ENCODE assay signal across 36 cellular contexts in the genomic region with DNA sequence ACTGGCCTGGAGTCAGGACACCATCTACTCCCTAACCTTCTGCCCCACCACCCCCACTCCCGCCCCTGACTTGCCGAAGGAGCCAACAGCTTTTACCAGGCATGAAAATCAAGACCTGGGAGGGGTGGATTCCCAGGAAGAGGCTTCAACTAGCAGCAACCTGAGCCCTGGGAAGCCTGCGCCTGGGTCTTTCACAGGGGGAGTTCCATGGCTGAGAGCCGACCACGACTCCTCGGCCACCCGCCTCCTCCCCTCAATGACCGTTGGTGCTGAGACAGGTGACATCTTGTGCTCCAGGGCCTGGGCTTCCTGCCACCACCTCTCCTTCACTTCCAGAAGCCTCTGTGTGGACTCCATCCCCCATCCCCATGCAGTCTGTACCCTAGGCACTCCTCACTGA. TPM values are rescaled to one million over a fixed set of nuclear protein-coding genes. Genes with fewer than 3 reads are reported as not detected.
"Had no signal": no experiment of that assay in that cellular context is flagged by ENCODE, and none has a peak within 500 bp of the region (broad histone marks: within the 10 kb centered on the region; RNA-seq: fewer than 3 reads in every experiment).

No MANE protein-coding gene starts in this region.

- H3K4me3 ChIP-seq: ascending aorta, breast epithelium, cardiac muscle cell, colonic mucosa, esophagus squamous epithelium, gastroesophageal sphincter, heart right ventricle had no signal

- H3K27me3 Mint-ChIP-seq: activated CD4-positive, alpha-beta memory T cell treated with anti-CD3 and anti-CD28 coated beads, Interleukin-2, amount 10 ng/mL, durations not matched to agents 7 days and 5 days; activated CD4-positive, alpha-beta T cell treated with anti-CD3 and anti-CD28 coated beads, Interleukin-2, amount 10 ng/mL, durations not matched to agents 7 days and 5 days; activated naive CD8-positive, alpha-beta T cell treated with anti-CD3 and anti-CD28 coated beads, Interleukin-2, amount 10 ng/mL, durations not matched to agents 7 days and 5 days; activated T-cell treated with anti-CD3 and anti-CD28 coated beads, Interleukin-2, amount 50 U/mL, for 24 hours had no signal

- H3K36me3 ChIP-seq: ascending aorta, breast epithelium, cardiac muscle cell, colonic mucosa, esophagus squamous epithelium, gastroesophageal sphincter, heart right ventricle had no signal

- H3K27ac Mint-ChIP-seq: activated CD4-positive, alpha-beta memory T cell treated with anti-CD3 and anti-CD28 coated beads, Interleukin-2, amount 10 ng/mL, durations not matched to agents 7 days and 5 days; activated CD4-positive, alpha-beta T cell treated with anti-CD3 and anti-CD28 coated beads, Interleukin-2, amount 10 ng/mL, durations not matched to agents 7 days and 5 days; activated naive CD4-positive, alpha-beta T cell treated with anti-CD3 and anti-CD28 coated beads, Interleukin-2, amount 10 ng/mL, durations not matched to agents 7 days and 5 days; activated naive CD4-positive, alpha-beta T cell treated with anti-CD3 and anti-CD28 coated beads, Interleukin-2, amount 50 U/mL, for 72 hours; activated naive CD8-positive, alpha-beta T cell treated with anti-CD3 and anti-CD28 coated beads, Interleukin-2, amount 10 ng/mL, durations not matched to agents 7 days and 5 days; activated T-cell treated with anti-CD3 and anti-CD28 coated beads, Interleukin-2, amount 50 U/mL, for 24 hours; activated T-cell treated with anti-CD3 and anti-CD28 coated beads, Interleukin-2, amount 50 U/mL, for 72 hours; brain; T-helper 17 cell; T-helper 2 cell treated with Interferon-gamma antibody and Interleukin-4, amounts not matched to agents 5 μg/mL and 100 μg/mL, for 36 hours had no signal

- H3K4me1 ChIP-seq: ascending aorta, breast epithelium, colonic mucosa, esophagus squamous epithelium, heart right ventricle had no signal

- H3K27me3 ChIP-seq: ascending aorta, colonic mucosa had no signal

- DNase-seq: activated CD4-positive, alpha-beta memory T cell treated with anti-CD3 and anti-CD28 coated beads, Interleukin-2, amount 10 ng/mL, durations not matched to agents 7 days and 5 days; activated CD4-positive, alpha-beta T cell treated with anti-CD3 and anti-CD28 coated beads for 4 hours; activated CD4-positive, alpha-beta T cell treated with anti-CD3 and anti-CD28 coated beads, Interleukin-2, amount 10 ng/mL, durations not matched to agents 7 days and 5 days; activated CD4-positive, alpha-beta T cell treated with anti-CD3 and anti-CD28 coated beads, Interleukin-2, amount 50 U/mL, for 4 hours; activated CD4-positive, CD25-positive, alpha-beta regulatory T cell; activated CD4-positive, CD25-positive, alpha-beta regulatory T cell treated with anti-CD3 and anti-CD28 coated beads, Interleukin-2, amount 50 U/mL, for 72 hours; activated CD8-positive, alpha-beta memory T cell treated with anti-CD3 and anti-CD28 coated beads, Interleukin-2, amount 50 U/mL, for 48 hours; activated gamma-delta T cell; activated naive CD4-positive, alpha-beta T cell; activated naive CD4-positive, alpha-beta T cell treated with anti-CD3 and anti-CD28 coated beads, Interleukin-2, amount 10 ng/mL, durations not matched to agents 7 days and 5 days; activated naive CD8-positive, alpha-beta T cell treated with anti-CD3 and anti-CD28 coated beads, Interleukin-2, amount 10 ng/mL, durations not matched to agents 7 days and 5 days; activated T-cell treated with anti-CD3 and anti-CD28 coated beads for 4 hours; activated T-cell treated with anti-CD3 and anti-CD28 coated beads, Interleukin-2, amount 50 U/mL, for 24 hours; activated T-cell treated with anti-CD3 and anti-CD28 coated beads, Interleukin-2, amount 50 U/mL, for 72 hours; central memory CD4-positive, alpha-beta T cell; cerebellar nuclear complex; colonic mucosa; effector CD8-positive, alpha-beta T cell; esophagus squamous epithelium; foreskin melanocyte; heart right ventricle; T-helper 17 cell; T1000 had no signal

- H3K9me3 ChIP-seq: ascending aorta, breast epithelium, colonic mucosa, esophagus squamous epithelium, gastroesophageal sphincter, heart right ventricle had no signal

- H3K36me3 Mint-ChIP-seq: activated naive CD4-positive, alpha-beta T cell treated with anti-CD3 and anti-CD28 coated beads, Interleukin-2, amount 10 ng/mL, durations not matched to agents 7 days and 5 days; activated naive CD4-positive, alpha-beta T cell treated with anti-CD3 and anti-CD28 coated beads, Interleukin-2, amount 50 U/mL, for 72 hours; activated naive CD8-positive, alpha-beta T cell treated with anti-CD3 and anti-CD28 coated beads, Interleukin-2, amount 10 ng/mL, durations not matched to agents 7 days and 5 days; brain had no signal

- H3K4me3 Mint-ChIP-seq: activated CD4-positive, alpha-beta memory T cell treated with anti-CD3 and anti-CD28 coated beads, Interleukin-2, amount 10 ng/mL, durations not matched to agents 7 days and 5 days; activated CD4-positive, alpha-beta T cell treated with anti-CD3 and anti-CD28 coated beads, Interleukin-2, amount 10 ng/mL, durations not matched to agents 7 days and 5 days; activated naive CD4-positive, alpha-beta T cell treated with anti-CD3 and anti-CD28 coated beads, Interleukin-2, amount 10 ng/mL, durations not matched to agents 7 days and 5 days; activated naive CD8-positive, alpha-beta T cell treated with anti-CD3 and anti-CD28 coated beads, Interleukin-2, amount 10 ng/mL, durations not matched to agents 7 days and 5 days; activated T-cell treated with anti-CD3 and anti-CD28 coated beads, Interleukin-2, amount 50 U/mL, for 24 hours; activated T-cell treated with anti-CD3 and anti-CD28 coated beads, Interleukin-2, amount 50 U/mL, for 72 hours; brain; T-helper 17 cell; T-helper 2 cell treated with Interferon-gamma antibody and Interleukin-4, amounts not matched to agents 5 μg/mL and 100 μg/mL, for 36 hours had no signal

- H3K4me1 Mint-ChIP-seq: activated CD4-positive, alpha-beta memory T cell treated with anti-CD3 and anti-CD28 coated beads, Interleukin-2, amount 10 ng/mL, durations not matched to agents 7 days and 5 days; activated CD4-positive, alpha-beta T cell treated with anti-CD3 and anti-CD28 coated beads, Interleukin-2, amount 10 ng/mL, durations not matched to agents 7 days and 5 days; activated naive CD4-positive, alpha-beta T cell treated with anti-CD3 and anti-CD28 coated beads, Interleukin-2, amount 10 ng/mL, durations not matched to agents 7 days and 5 days; activated naive CD8-positive, alpha-beta T cell treated with anti-CD3 and anti-CD28 coated beads, Interleukin-2, amount 10 ng/mL, durations not matched to agents 7 days and 5 days; brain had no signal

- H3K9me3 Mint-ChIP-seq: activated CD4-positive, alpha-beta memory T cell treated with anti-CD3 and anti-CD28 coated beads, Interleukin-2, amount 10 ng/mL, durations not matched to agents 7 days and 5 days; activated CD4-positive, alpha-beta T cell treated with anti-CD3 and anti-CD28 coated beads, Interleukin-2, amount 10 ng/mL, durations not matched to agents 7 days and 5 days; activated naive CD4-positive, alpha-beta T cell treated with anti-CD3 and anti-CD28 coated beads, Interleukin-2, amount 10 ng/mL, durations not matched to agents 7 days and 5 days; activated naive CD4-positive, alpha-beta T cell treated with anti-CD3 and anti-CD28 coated beads, Interleukin-2, amount 50 U/mL, for 72 hours; activated naive CD8-positive, alpha-beta T cell treated with anti-CD3 and anti-CD28 coated beads, Interleukin-2, amount 10 ng/mL, durations not matched to agents 7 days and 5 days; activated T-cell treated with anti-CD3 and anti-CD28 coated beads, Interleukin-2, amount 50 U/mL, for 24 hours; activated T-cell treated with anti-CD3 and anti-CD28 coated beads, Interleukin-2, amount 50 U/mL, for 72 hours; T-helper 2 cell treated with Interferon-gamma antibody and Interleukin-4, amounts not matched to agents 5 μg/mL and 100 μg/mL, for 36 hours had no signal

- H3K27ac ChIP-seq: ascending aorta, breast epithelium, cardiac muscle cell, colonic mucosa, epithelial cell of prostate, esophagus squamous epithelium, gastroesophageal sphincter, heart right ventricle had no signal

RNA-seq across cellular contexts. Expression of gene BARX1, which starts 37.1 kb away (rescaled TPM):
- total RNA-seq: activated CD4-positive, alpha-beta T cell treated with anti-CD3 and anti-CD28 coated beads, Interleukin-2, amount 10 ng/mL, durations not matched to agents 7 days and 5 days; ascending aorta; colonic mucosa; dermis microvascular lymphatic vessel endothelial cell; endothelial cell of umbilical vein; esophagus squamous epithelium; fibroblast of lung; fibroblast of villous mesenchyme; glomerular endothelial cell; T-helper 17 cell had no signal
- polyA plus RNA-seq: endothelial cell of umbilical vein, fibroblast of lung had no signal
